ENCODE assay signal across 15 cellular contexts in the genomic region with DNA sequence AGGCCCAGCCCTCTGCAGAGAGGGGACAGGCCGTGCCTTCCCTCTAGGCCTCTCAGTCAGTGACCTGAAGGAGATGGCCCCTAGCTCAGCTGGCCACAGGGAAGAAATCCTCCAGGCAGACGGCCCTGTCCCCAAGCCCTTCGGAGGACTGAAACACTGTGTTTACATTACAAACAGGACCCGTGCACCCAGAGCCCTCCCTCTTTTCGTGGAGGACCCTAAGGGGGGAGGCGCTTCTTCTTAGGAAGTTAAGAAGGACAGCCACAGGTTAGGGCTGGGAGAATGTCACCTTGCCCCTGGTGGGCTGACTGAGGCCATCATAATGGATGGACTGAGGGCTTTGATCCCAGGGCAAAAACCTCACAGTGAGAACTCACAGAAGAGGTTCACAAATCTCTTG.
A peak's percentile ranks its signal among the peaks of the same experiment; 100 is the strongest.
DNase-seq lines count a peak whose midpoint lies in the region; ATAC-seq and TF ChIP-seq lines count a peak whose summit lies in the region.
"Had no signal": no experiment of that assay in that cellular context is flagged by ENCODE, and none has a peak within 500 bp of the region (broad histone marks: within the 10 kb centered on the region; RNA-seq: fewer than 3 reads in every experiment).

No MANE protein-coding gene starts in this region.

- CTCF ChIA-PET in Panc1 (lab: Charles Lee): no interaction called here

- no peaks in the 10 kb centered on the region for H3K9me3 ChIP-seq in Panc1 (ENCODE audit: control insufficient read depth, insufficient read depth, low read depth, low read length)
- no peaks in the 10 kb centered on the region for H3K9me3 ChIP-seq in stomach
- no peaks in the 10 kb centered on the region for H3K9me3 ChIP-seq in thyroid gland
- H3K9me3 ChIP-seq: BLaER1 had no signal

- H3K4me3 ChIP-seq in Panc1 (ENCODE audit: low read depth in 2 of 2, low read length in 2 of 2) (no peak overlapping the region), stomach (no peak overlapping the region), thyroid gland (replicated peaks in 1 of 3) (no peak overlapping the region)
- H3K4me3 ChIP-seq: BLaER1 had no signal

- in situ Hi-C loops in Panc1 (cut with HindIII; ENCODE audit: low pct_unique_long_range_greater_than_20kb, low sequenced_read_pairs): no loop called here

- H3K4me1 ChIP-seq in Panc1 (ENCODE audit: control insufficient read depth, insufficient read depth, low read length): no peaks in the 10 kb centered on the region
- no peaks in the 10 kb centered on the region for H3K4me1 ChIP-seq in stomach
- H3K4me1 ChIP-seq in thyroid gland: no peaks in the 10 kb centered on the region

- intact Hi-C loops in natural killer cell (cut with micrococcal nuclease) (no loop called here), Panc1 (cut with micrococcal nuclease; ENCODE audit: unreplicated experiment) (no loop called here), stomach (cut with DNase I; ENCODE audit: low total_unique reads) (no loop called here), thyroid gland (cut with DNase I) (no loop called here)

- BruUV-seq in Panc1 (replicated peaks; lab: Mats Ljungman, UMichigan): no TSS peak

- H3K27me3 Mint-ChIP-seq in natural killer cell treated with Interleukin-12 subunit alpha and Interleukin-12 subunit beta and Interleukin-15 and Interleukin-18, amount 100 ng/mL, for 72 hours: peaks cover 6 to 12% of the 10 kb centered on the region in 2 donors
- H3K27me3 Mint-ChIP-seq in natural killer cell (ENCODE audit: low read depth in 2 of 2): peaks cover 0 to 7% of the 10 kb centered on the region in 2 donors

- H3K36me3 Mint-ChIP-seq in natural killer cell treated with Interleukin-12 subunit alpha and Interleukin-12 subunit beta and Interleukin-15 and Interleukin-18, amount 100 ng/mL, for 72 hours: no peaks in the 10 kb centered on the region
- H3K36me3 Mint-ChIP-seq in natural killer cell: no peaks in the 10 kb centered on the region
- H3K36me3 Mint-ChIP-seq: CD14-positive monocyte; CD4-positive, alpha-beta memory T cell had no signal

- peak; percentile 44 for DNase-seq in natural killer cell treated with Interleukin-12 subunit alpha and Interleukin-12 subunit beta and Interleukin-15 and Interleukin-18, amount 100 ng/mL, for 72 hours (ENCODE audit: low spot score)
- DNase-seq in natural killer cell (no peak), Panc1 (ENCODE audit: low read depth, low spot score) (no peak), mesenteric fat pad (ENCODE audit: low spot score) (peak; percentile 81), hepatic stellate cell (ENCODE audit: low spot score) (no peak), stomach (no peak), thyroid gland (no peak)
- DNase-seq: 8988T; CD4-positive, alpha-beta memory T cell; DMS153; DMS79; GF-D8; HCEC 1CT had no signal

- H3K27ac ChIP-seq in Panc1 (ENCODE audit: low read length): no peak overlapping the region
- no peak overlapping the region for H3K27ac ChIP-seq in stomach
- H3K27ac ChIP-seq in thyroid gland: no peak overlapping the region
- H3K27ac ChIP-seq: BLaER1 had no signal

- no peak for ATAC-seq in natural killer cell treated with Interleukin-12 subunit alpha and Interleukin-12 subunit beta and Interleukin-15 and Interleukin-18, amount 100 ng/mL, for 72 hours
- ATAC-seq in natural killer cell: no peak
- ATAC-seq in Panc1: 0 out of 2 replicates have a peak, but pooled peaks have one; percentile 13

- H3K27me3 ChIP-seq in Panc1 (ENCODE audit: control insufficient read depth, insufficient read depth, low read length) (no peaks in the 10 kb centered on the region; the same call in 1 of the 2 replicates), stomach (peaks cover 0 to 20% (median 0%) of the 10 kb centered on the region in 3 donors), thyroid gland (no peaks in the 10 kb centered on the region)
- H3K27me3 ChIP-seq: BLaER1 had no signal

- H3K36me3 ChIP-seq in Panc1 (ENCODE audit: control insufficient read depth, insufficient read depth, low read length): no peaks in the 10 kb centered on the region
- H3K36me3 ChIP-seq in stomach: no peaks in the 10 kb centered on the region
- no peaks in the 10 kb centered on the region for H3K36me3 ChIP-seq in thyroid gland
- H3K36me3 ChIP-seq: BLaER1 had no signal

- POLR2A ChIA-PET in Panc1 (lab: Charles Lee): no interaction called here

- TF ChIP-seq CTCF in natural killer cell (IDR thresholded peaks at IDR 0.05) (no peak), Panc1 (IDR thresholded peaks at IDR 0.05) (no peak), stomach (IDR thresholded peaks at IDR 0.05) (no peak), thyroid gland (IDR thresholded peaks at IDR 0.05) (no peak)

- H3K4me3 Mint-ChIP-seq in natural killer cell treated with Interleukin-12 subunit alpha and Interleukin-12 subunit beta and Interleukin-15 and Interleukin-18, amount 100 ng/mL, for 72 hours: no peak overlapping the region
- no peak overlapping the region for H3K4me3 Mint-ChIP-seq in natural killer cell
- H3K4me3 Mint-ChIP-seq: CD14-positive monocyte; CD4-positive, alpha-beta memory T cell had no signal

- 30 to 61% (median 45%) methylated on average over 6 of the region's 6 CpGs for WGBS in stomach, 5 donors
- 52 to 53% methylated on average over 5 to 6 of the region's 6 CpGs for WGBS in thyroid gland, 2 donors

- no peaks in the 10 kb centered on the region for H3K4me1 Mint-ChIP-seq in natural killer cell treated with Interleukin-12 subunit alpha and Interleukin-12 subunit beta and Interleukin-15 and Interleukin-18, amount 100 ng/mL, for 72 hours (ENCODE audit: low read depth in 2 of 2)
- no peaks in the 10 kb centered on the region for H3K4me1 Mint-ChIP-seq in natural killer cell
- H3K4me1 Mint-ChIP-seq: CD14-positive monocyte; CD4-positive, alpha-beta memory T cell had no signal

- TF ChIP-seq EP300 in stomach (IDR thresholded peaks at IDR 0.05): no peak

- no peak overlapping the region for H3K27ac Mint-ChIP-seq in natural killer cell treated with Interleukin-12 subunit alpha and Interleukin-12 subunit beta and Interleukin-15 and Interleukin-18, amount 100 ng/mL, for 72 hours
- no peak overlapping the region for H3K27ac Mint-ChIP-seq in natural killer cell
- H3K27ac Mint-ChIP-seq: CD4-positive, alpha-beta memory T cell had no signal

- no peak for TF ChIP-seq POLR2A in stomach (IDR thresholded peaks at IDR 0.05)
- TF ChIP-seq POLR2A in thyroid gland (IDR thresholded peaks at IDR 0.05): no peak

- H3K9me3 Mint-ChIP-seq in natural killer cell treated with Interleukin-12 subunit alpha and Interleukin-12 subunit beta and Interleukin-15 and Interleukin-18, amount 100 ng/mL, for 72 hours: no peaks in the 10 kb centered on the region
- H3K9me3 Mint-ChIP-seq in natural killer cell: no peaks in the 10 kb centered on the region
- H3K9me3 Mint-ChIP-seq: CD14-positive monocyte had no signal

Comparison
In these comparisons a context has a peak if more than half of its experiments do, and no peak if none do; other contexts are left out.
1. DNase-seq: peak in natural killer cell treated with Interleukin-12 subunit alpha and Interleukin-12 subunit beta and Interleukin-15 and Interleukin-18, amount 100 ng/mL, for 72 hours (single experiment) and mesenteric fat pad (single experiment); none in natural killer cell (single experiment), Panc1 (single experiment), hepatic stellate cell (single experiment), stomach (single experiment) and thyroid gland (0 of 2).